Comparison of ENCODE assay signal across 8 cellular contexts in the genomic region with DNA sequence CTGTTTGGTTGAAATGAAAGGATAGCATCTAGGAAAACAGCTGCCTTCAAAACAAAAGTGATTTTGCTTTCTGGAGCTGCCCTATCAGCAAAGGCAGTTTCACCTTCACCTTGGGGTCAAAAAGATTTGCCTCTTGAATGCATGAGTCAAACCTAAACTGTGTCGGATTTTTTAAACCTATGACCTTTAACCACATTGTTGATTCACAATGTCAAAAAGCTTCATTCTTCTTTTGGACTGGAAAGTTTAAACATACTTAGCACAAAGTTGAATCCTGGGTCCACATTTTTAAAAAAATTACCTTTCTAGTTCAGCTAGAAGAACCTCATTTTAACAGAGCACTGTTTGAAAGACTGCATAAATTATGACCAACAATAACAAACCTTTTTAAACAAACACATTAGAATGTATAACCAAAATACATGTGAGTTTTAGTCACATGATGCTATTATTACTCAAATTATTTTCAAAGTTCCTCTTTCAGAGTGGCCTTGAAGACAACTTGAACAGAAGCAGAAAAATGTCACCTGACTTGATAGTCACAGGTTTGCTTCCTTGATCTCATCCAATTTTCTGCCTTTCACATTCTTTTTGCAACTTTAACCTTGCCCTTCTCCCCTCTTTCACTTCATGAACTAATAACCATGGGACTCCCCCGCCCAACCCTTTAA.
DNase-seq lines count a peak whose midpoint lies in the region; ATAC-seq and TF ChIP-seq lines count a peak whose summit lies in the region.

No MANE protein-coding gene starts in this region.

- no peak overlapping the region for H3K4me3 ChIP-seq in foreskin fibroblast (ENCODE audit: low read depth in 1 of 2, low read length in 2 of 2)
- H3K4me3 ChIP-seq in vagina = no peak overlapping the region

- H3K36me3 ChIP-seq in vagina = no peaks in the 10 kb centered on the region

- no peaks in the 10 kb centered on the region for H3K27me3 ChIP-seq in vagina

- no peak for TF ChIP-seq POLR2A in vagina (IDR thresholded peaks at IDR 0.05)

- peak; percentile 56 to 74 for DNase-seq in foreskin fibroblast
- no peak for DNase-seq in stimulated activated CD4-positive, alpha-beta T cell treated with anti-CD3 and anti-CD28 coated beads, Interleukin-12 subunit alpha, Interleukin-12 subunit beta, amount 100 ng/mL, for 4 hours
- no peak for DNase-seq in DMS153 treated with DMSO at 0.1 percent for 48 hours (lab: John Stamatoyannopoulos, UW; ENCODE audit: unreplicated experiment)
- DNase-seq in vagina (ENCODE audit: extremely low spot score in 2 of 2) = no peak
- DNase-seq in NCI-H2196 treated with DMSO at 0.1 percent for 48 hours (lab: John Stamatoyannopoulos, UW; ENCODE audit: unreplicated experiment) = no peak

- no peak overlapping the region for H3K27ac ChIP-seq in vagina

- peak; percentile 66 for ATAC-seq in GM18520 (IDR thresholded peaks at IDR 0.05; ENCODE audit: unreplicated experiment)
- ATAC-seq in GM21526 (IDR thresholded peaks at IDR 0.05; ENCODE audit: low FRiP score, unreplicated experiment) = peak; percentile 80
- peak; percentile 69 for ATAC-seq in HG03442 (IDR thresholded peaks at IDR 0.05; ENCODE audit: unreplicated experiment)

- H3K9me3 ChIP-seq in vagina = no peaks in the 10 kb centered on the region

- peaks cover 20% of the 10 kb centered on the region for H3K4me1 ChIP-seq in vagina

- TF ChIP-seq CTCF in foreskin fibroblast (IDR thresholded peaks at IDR 0.05; ENCODE audit: low read depth, low read length) (no peak), vagina (IDR thresholded peaks at IDR 0.05) (no peak)

- intact Hi-C loops in vagina (cut with DNase I) = no loop called here

Comparison
In these comparisons a context has a peak if more than half of its experiments do, and no peak if none do; other contexts are left out.
1. DNase-seq: peak in foreskin fibroblast (2 of 2); none in stimulated activated CD4-positive, alpha-beta T cell treated with anti-CD3 and anti-CD28 coated beads, Interleukin-12 subunit alpha, Interleukin-12 subunit beta, amount 100 ng/mL, for 4 hours (single experiment), DMS153 treated with DMSO at 0.1 percent for 48 hours (single experiment), vagina (0 of 2) and NCI-H2196 treated with DMSO at 0.1 percent for 48 hours (single experiment).
2. Peak in every context shown above with its lines, with median percentiles within 50 percentile points of each other: ATAC-seq.